Comparison of ENCODE assay signal across 27 cellular contexts in genomic region chr11:133577403-133577802, GRCh38. TPM values are rescaled to one million over a fixed set of nuclear protein-coding genes. Genes with fewer than 3 reads are reported as not detected.
"Had no signal": no experiment of that assay in that cellular context is flagged by ENCODE, and none has a peak within 500 bp of the region (broad histone marks: within the 10 kb centered on the region; RNA-seq: fewer than 3 reads in every experiment).

No MANE protein-coding gene starts in this region.

- H3K4me1 ChIP-seq: stomach, suprapubic skin, testis, thyroid gland, tibial artery, tibial nerve, transverse colon, upper lobe of left lung, upper lobe of right lung, uterus, vagina had no signal

- H3K27ac ChIP-seq: stomach, suprapubic skin, testis, thoracic aorta, thyroid gland, tibial artery, tibial nerve, transverse colon, upper lobe of left lung, upper lobe of right lung, uterus, vagina had no signal

- DNase-seq: stimulated activated CD4-positive, alpha-beta T cell treated with anti-CD3 and anti-CD28 coated beads, Interleukin-2, amount 100 ng/mL, for 48 hours; stimulated activated CD4-positive, alpha-beta T cell treated with anti-CD3 and anti-CD28 coated beads, Interleukin-4, amount 100 ng/mL, for 1 hour; stimulated activated CD4-positive, alpha-beta T cell treated with anti-CD3 and anti-CD28 coated beads, Interleukin-4, amount 100 ng/mL, for 24 hours; stimulated activated CD4-positive, alpha-beta T cell treated with anti-CD3 and anti-CD28 coated beads, Interleukin-4, amount 100 ng/mL, for 4 hours; stimulated activated CD8-positive, alpha-beta memory T cell treated with anti-CD3 and anti-CD28 coated beads, Interleukin-4, amount 100 ng/mL, for 48 hours; stimulated activated naive B cell treated with anti-CD40 and anti-IgM and Interleukin-4, amounts not matched to agents 10 μg/mL and 1 μg/mL and 100 μg/mL, for 72 hours; stimulated activated naive CD4-positive, alpha-beta T cell; stimulated activated naive CD4-positive, alpha-beta T cell treated with Interleukin-2 at 50 U/mL for 16 hours; stimulated activated naive CD8-positive, alpha-beta T cell treated with anti-CD3 and anti-CD28 coated beads, Interleukin-15, amount 100 ng/mL, for 72 hours; stimulated activated naive CD8-positive, alpha-beta T cell treated with anti-CD3 and anti-CD28 coated beads, Interleukin-15, Interleukin-2, amounts not matched to agents 100 U/mL and 50 U/mL, for 24 hours; stomach; substantia nigra; testis; thyroid gland; tibial artery; transverse colon; trophoblast cell; upper lobe of left lung; upper lobe of right lung; uterus had no signal

- ATAC-seq: stimulated activated effector memory CD8-positive, alpha-beta T cell treated with anti-CD3 and anti-CD28 coated beads, Interleukin-12 subunit alpha, Interleukin-12 subunit beta, amount 100 ng/mL, for 72 hours; stimulated activated memory B cell treated with anti-CD40 and anti-IgM and Interleukin-4, amounts not matched to agents 10 μg/mL and 1 μg/mL and 100 μg/mL, for 72 hours; stimulated activated naive B cell treated with anti-CD40 and anti-IgM and Interleukin-4, amounts not matched to agents 10 μg/mL and 1 μg/mL and 100 μg/mL, for 72 hours; stimulated activated naive CD8-positive, alpha-beta T cell treated with anti-CD3 and anti-CD28 coated beads, Interleukin-15, amount 100 ng/mL, for 72 hours; stimulated activated naive CD8-positive, alpha-beta T cell treated with anti-CD3 and anti-CD28 coated beads, Interleukin-15, Interleukin-2, amounts not matched to agents 100 U/mL and 50 U/mL, for 24 hours; upper lobe of right lung had no signal

- H3K4me3 ChIP-seq: stomach, suprapubic skin, thoracic aorta, thyroid gland, tibial artery, tibial nerve, transverse colon, upper lobe of left lung, upper lobe of right lung, uterus, vagina had no signal

- FAIRE-seq: urothelium cell line had no signal

- H3K27me3 ChIP-seq: testis, thyroid gland, tibial nerve, transverse colon, upper lobe of left lung, upper lobe of right lung, uterus, vagina had no signal

- H3K36me3 ChIP-seq: stomach, suprapubic skin, thoracic aorta, thyroid gland, tibial artery, tibial nerve, transverse colon, upper lobe of left lung, upper lobe of right lung, uterus, vagina had no signal

- H3K9me3 ChIP-seq: suprapubic skin, testis, thoracic aorta, thyroid gland, tibial artery, tibial nerve, transverse colon, upper lobe of left lung, upper lobe of right lung, uterus, vagina had no signal

RNA-seq across cellular contexts. Expression of gene OPCML, which starts 45.1 kb away (rescaled TPM):
- total RNA-seq: thoracic aorta, transverse colon, upper lobe of right lung, vagina had no signal
